ENCODE assay signal across 8 cellular contexts in the genomic region with DNA sequence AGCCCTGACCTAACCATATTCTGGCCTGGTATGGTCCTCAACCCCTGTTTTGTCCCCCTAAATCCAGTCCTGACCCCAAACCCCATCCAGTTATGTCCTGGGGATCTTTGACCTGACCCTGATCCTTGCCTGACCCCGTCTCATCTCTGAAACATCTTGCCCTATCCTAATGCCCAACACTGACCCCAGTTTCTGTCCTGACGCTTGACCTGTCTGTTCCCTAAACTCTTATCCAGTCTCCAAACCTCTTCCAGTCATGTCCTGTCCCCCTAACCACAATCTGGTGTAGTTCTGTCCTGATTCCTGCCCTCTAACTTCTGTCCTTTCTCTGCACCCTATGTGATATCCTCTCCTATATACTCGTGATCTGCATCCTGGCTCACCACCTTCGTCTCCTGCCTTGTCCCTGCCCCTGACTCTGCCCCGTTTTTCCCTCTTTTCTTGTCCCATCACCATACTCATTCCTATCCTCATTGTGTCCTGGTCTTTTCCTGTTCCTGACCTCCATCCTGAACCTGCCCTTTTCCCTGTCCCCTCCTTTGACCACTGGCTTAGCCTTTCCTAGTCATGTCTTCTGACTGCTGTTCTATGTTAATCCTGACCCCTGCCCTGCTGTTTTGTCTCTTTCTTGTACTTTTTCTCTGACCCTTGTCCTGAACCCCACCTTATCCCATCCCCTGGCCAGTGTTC. TPM values are rescaled to one million over a fixed set of nuclear protein-coding genes. Genes with fewer than 3 reads are reported as not detected.
DNase-seq lines count a peak whose midpoint lies in the region; ATAC-seq and TF ChIP-seq lines count a peak whose summit lies in the region.

No MANE protein-coding gene starts in this region.

- no peak for TF ChIP-seq CTCF in AG04449 (IDR thresholded peaks at IDR 0.05; ENCODE audit: insufficient read depth, low read length, missing control alignments)
- no peak for TF ChIP-seq CTCF in coronary artery (IDR thresholded peaks at IDR 0.05)

- peaks cover 0 to 2% (median 0%) of the 10 kb centered on the region in 9 donors for H3K9me3 Mint-ChIP-seq in naive thymus-derived CD8-positive, alpha-beta T cell

- POLR2A ChIA-PET in AG04449 (lab: Yijun Ruan, JAX): no interaction called here
- POLR2A ChIA-PET in naive thymus-derived CD8-positive, alpha-beta T cell (lab: Charles Lee): no interaction called here

- no peak for ATAC-seq in naive thymus-derived CD8-positive, alpha-beta T cell
- ATAC-seq in GM18907 (IDR thresholded peaks at IDR 0.05; ENCODE audit: unreplicated experiment) (no peak), HG03460 (IDR thresholded peaks at IDR 0.05; ENCODE audit: unreplicated experiment) (no peak), HG03025 (IDR thresholded peaks at IDR 0.05; ENCODE audit: low FRiP score, unreplicated experiment) (no peak)

- H3K4me3 ChIP-seq in AG04449 (ENCODE audit: low read depth, low read length) (peak overlapping the region; percentile 59), coronary artery (peak overlapping the region; percentile 84)
- peak overlapping the region; percentile 61 for H3K4me3 ChIP-seq in Jurkat, Clone E6-1 (ENCODE audit: low read length)

- peak overlapping the region; percentile 73 to 98 (median 93) for H3K27ac Mint-ChIP-seq in naive thymus-derived CD8-positive, alpha-beta T cell

- H3K27me3 Mint-ChIP-seq in naive thymus-derived CD8-positive, alpha-beta T cell: no peaks in the 10 kb centered on the region

- H3K27ac ChIP-seq in coronary artery: peak overlapping the region; percentile 66 to 93

- DNase-seq in AG04449 (ENCODE audit: low read depth, low spot score) (no peak), coronary artery (ENCODE audit: low spot score) (no peak), NCI-H1417 treated with DMSO at 0.1 percent for 48 hours (lab: John Stamatoyannopoulos, UW) (no peak)
- DNase-seq in Jurkat, Clone E6-1 (ENCODE audit: low read depth, low spot score): no peak
- no peak for DNase-seq in naive thymus-derived CD8-positive, alpha-beta T cell

- no peaks in the 10 kb centered on the region for H3K36me3 Mint-ChIP-seq in naive thymus-derived CD8-positive, alpha-beta T cell

- CTCF ChIA-PET in AG04449 (lab: Yijun Ruan, JAX): interaction anchor here (1.0 kb wide), 1 partner anchor 10 kb away, joined by 3 read pairs; no protein-coding TSS in a partner anchor

- H3K4me3 Mint-ChIP-seq in naive thymus-derived CD8-positive, alpha-beta T cell: peak overlapping the region; percentile 67 to 93 (median 86)

- peaks cover 22 to 40% (median 29%) of the 10 kb centered on the region in 4 donors for H3K4me1 Mint-ChIP-seq in naive thymus-derived CD8-positive, alpha-beta T cell

RNA-seq across cellular contexts. Expression of gene CCDC120, which starts 4.6 kb away (rescaled TPM):
- 5.6 TPM for polyA plus RNA-seq in Jurkat, Clone E6-1 (2012; ENCODE audit: insufficient read depth, insufficient read length)
- 10 to 100 TPM; 12.9 TPM for total RNA-seq in naive thymus-derived CD8-positive, alpha-beta T cell
- polyA plus RNA-seq in naive thymus-derived CD8-positive, alpha-beta T cell: 1 to 10 TPM in 1 of 3 donors, under 1 TPM in 2; 0.61 to 1.7 (median 0.94) TPM

RNA-seq across cellular contexts. Expression of gene TFE3, which starts 11.1 kb away (rescaled TPM):
- 12.5 TPM for polyA plus RNA-seq in Jurkat, Clone E6-1 (2012; ENCODE audit: insufficient read depth, insufficient read length)
- 10 to 100 TPM; 31.0 to 34.4 TPM for total RNA-seq in naive thymus-derived CD8-positive, alpha-beta T cell
- 1 to 10 TPM; 2.6 to 4.4 (median 3.5) TPM for polyA plus RNA-seq in naive thymus-derived CD8-positive, alpha-beta T cell

RNA-seq across cellular contexts. Expression of gene PRAF2, which starts 19.6 kb away (rescaled TPM):
- 51.5 TPM for polyA plus RNA-seq in Jurkat, Clone E6-1 (2012; ENCODE audit: insufficient read depth, insufficient read length)
- 10 to 100 TPM; 22.9 to 24.6 TPM for total RNA-seq in naive thymus-derived CD8-positive, alpha-beta T cell
- 10 to 100 TPM; 39.0 to 52.9 (median 50.7) TPM for polyA plus RNA-seq in naive thymus-derived CD8-positive, alpha-beta T cell

RNA-seq across cellular contexts. Expression of gene WDR45, which starts 25.5 kb away (rescaled TPM):
- polyA plus RNA-seq in Jurkat, Clone E6-1 (2012; ENCODE audit: insufficient read depth, insufficient read length): 23.5 TPM
- 100 to 1,000 TPM; 112 to 124 TPM for total RNA-seq in naive thymus-derived CD8-positive, alpha-beta T cell
- 10 to 100 TPM; 42.4 to 57.2 (median 43.3) TPM for polyA plus RNA-seq in naive thymus-derived CD8-positive, alpha-beta T cell

RNA-seq across cellular contexts. Expression of gene GRIPAP1, which starts 52.2 kb away (rescaled TPM):
- 43.4 TPM for polyA plus RNA-seq in Jurkat, Clone E6-1 (2012; ENCODE audit: insufficient read depth, insufficient read length)
- 100 to 1,000 TPM in 1 of 2 experiments, 10 to 100 TPM in 1; 91.1 to 100 TPM for total RNA-seq in naive thymus-derived CD8-positive, alpha-beta T cell
- 10 to 100 TPM in 2 of 3 donors, 1 to 10 TPM in 1; 6.8 to 15.9 (median 12.6) TPM for polyA plus RNA-seq in naive thymus-derived CD8-positive, alpha-beta T cell
